In the genomic region with DNA sequence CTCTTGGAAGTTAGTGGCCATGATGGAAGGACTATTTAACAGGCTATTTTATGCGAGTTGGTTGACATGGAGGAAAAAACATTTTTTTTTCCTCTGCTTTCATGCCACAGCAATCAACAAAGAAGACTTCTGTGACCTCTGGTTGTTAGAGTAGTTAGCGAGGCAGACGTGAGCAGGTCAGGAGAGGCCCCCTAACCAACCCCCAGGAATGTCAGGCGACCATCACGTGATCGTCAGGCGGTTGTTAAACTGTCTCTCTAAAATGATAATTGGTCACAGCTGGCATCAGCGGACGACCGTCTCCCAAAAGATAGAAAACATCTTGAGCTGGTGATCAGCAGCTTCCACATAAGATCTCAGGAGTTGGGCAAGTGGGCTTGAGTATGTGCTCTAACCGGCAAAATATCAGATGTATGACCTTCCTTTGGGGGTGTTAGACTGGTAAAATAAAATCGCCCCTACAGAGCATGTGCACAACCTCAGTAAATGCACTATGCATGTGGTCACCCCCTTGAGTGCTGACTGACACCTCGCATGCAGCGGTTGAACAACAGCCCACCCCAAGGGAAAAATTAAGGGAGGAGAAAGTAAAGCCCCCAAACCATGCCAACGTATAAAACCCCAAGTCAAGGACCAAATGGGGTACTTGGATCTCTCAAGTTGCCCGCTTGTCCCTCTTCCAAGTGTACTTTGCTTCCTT, we compare ENCODE assay signal across 22 cellular contexts. TPM values are rescaled to one million over a fixed set of nuclear protein-coding genes. Genes with fewer than 3 reads are reported as not detected.
DNase-seq lines count a peak whose midpoint lies in the region; ATAC-seq and TF ChIP-seq lines count a peak whose summit lies in the region.
"Had no signal": no experiment of that assay in that cellular context is flagged by ENCODE, and none has a peak within 500 bp of the region (broad histone marks: within the 10 kb centered on the region; RNA-seq: fewer than 3 reads in every experiment).

No MANE protein-coding gene starts in this region.

- CTCF ChIA-PET in activated naive CD4-positive, alpha-beta T cell treated with anti-CD3 and anti-CD28 coated beads, Interleukin-2, amount 10 ng/mL, durations not matched to agents 7 days and 5 days (lab: Charles Lee) = no interaction called here

- H3K4me1 Mint-ChIP-seq in activated naive CD4-positive, alpha-beta T cell treated with anti-CD3 and anti-CD28 coated beads, Interleukin-2, amount 10 ng/mL, durations not matched to agents 7 days and 5 days = peaks cover 16% of the 10 kb centered on the region
- H3K4me1 Mint-ChIP-seq: activated naive CD8-positive, alpha-beta T cell treated with anti-CD3 and anti-CD28 coated beads for 36 hours; B cell had no signal

- no peak overlapping the region for H3K4me3 ChIP-seq in foreskin fibroblast (ENCODE audit: low read depth in 1 of 2, low read length in 2 of 2)
- no peak overlapping the region for H3K4me3 ChIP-seq in aorta (ENCODE audit: low read length in 2 of 2)
- H3K4me3 ChIP-seq: right atrium auricular region had no signal

- intact Hi-C loops in aorta (cut with DNase I) = no loop called here
- intact Hi-C loops in posterior cingulate gyrus (cut with DNase I) = no loop called here

- no peaks in the 10 kb centered on the region for H3K9me3 ChIP-seq in aorta (ENCODE audit: control insufficient read depth, low read length)
- H3K9me3 ChIP-seq: right atrium auricular region had no signal

- H3K27ac Mint-ChIP-seq in activated naive CD4-positive, alpha-beta T cell treated with anti-CD3 and anti-CD28 coated beads, Interleukin-2, amount 10 ng/mL, durations not matched to agents 7 days and 5 days = no peak overlapping the region
- H3K27ac Mint-ChIP-seq: activated CD8-positive, alpha-beta T cell treated with anti-CD3 and anti-CD28 coated beads for 36 hours; activated naive CD8-positive, alpha-beta T cell treated with anti-CD3 and anti-CD28 coated beads for 36 hours; B cell had no signal

- no peaks in the 10 kb centered on the region for H3K27me3 ChIP-seq in aorta (ENCODE audit: control insufficient read depth in 1 of 2, insufficient read depth in 2 of 2, low read length in 1 of 2)
- H3K27me3 ChIP-seq: brain microvascular endothelial cell, right atrium auricular region had no signal

- H3K4me3 Mint-ChIP-seq in activated naive CD4-positive, alpha-beta T cell treated with anti-CD3 and anti-CD28 coated beads, Interleukin-2, amount 10 ng/mL, durations not matched to agents 7 days and 5 days = no peak overlapping the region
- H3K4me3 Mint-ChIP-seq: activated CD8-positive, alpha-beta T cell treated with anti-CD3 and anti-CD28 coated beads for 36 hours; activated naive CD8-positive, alpha-beta T cell treated with anti-CD3 and anti-CD28 coated beads for 36 hours; B cell had no signal

- ATAC-seq in aorta (ENCODE audit: low FRiP score) = no peak
- ATAC-seq: activated CD8-positive, alpha-beta T cell treated with anti-CD3 and anti-CD28 coated beads for 36 hours; HCT116 had no signal

- no peaks in the 10 kb centered on the region for H3K36me3 Mint-ChIP-seq in activated naive CD4-positive, alpha-beta T cell treated with anti-CD3 and anti-CD28 coated beads, Interleukin-2, amount 10 ng/mL, durations not matched to agents 7 days and 5 days
- H3K36me3 Mint-ChIP-seq: activated naive CD8-positive, alpha-beta T cell treated with anti-CD3 and anti-CD28 coated beads for 36 hours had no signal

- 36 to 39% methylated on average over 16 of the region's 16 CpGs for WGBS in aorta, 2 donors

- no peaks in the 10 kb centered on the region for H3K4me1 ChIP-seq in aorta (ENCODE audit: control insufficient read depth in 1 of 2, insufficient read depth in 2 of 2, low read length in 2 of 2)
- H3K4me1 ChIP-seq: right atrium auricular region had no signal

- no peak for TF ChIP-seq CTCF in foreskin fibroblast (IDR thresholded peaks at IDR 0.05; ENCODE audit: low read depth, low read length)

- H3K27me3 Mint-ChIP-seq in activated naive CD4-positive, alpha-beta T cell treated with anti-CD3 and anti-CD28 coated beads, Interleukin-2, amount 10 ng/mL, durations not matched to agents 7 days and 5 days = peaks cover 17% of the 10 kb centered on the region

- DNase-seq in ELF-1 (ENCODE audit: low read depth, low spot score) = peak; percentile 14
- peak; percentile 44 for DNase-seq in RPMI7951 (ENCODE audit: low read depth)
- DNase-seq in foreskin fibroblast = peak; percentile 80 to 89
- peak; percentile 24 for DNase-seq in retina
- no peak for DNase-seq in aorta
- DNase-seq in NCI-H1092 (lab: John Stamatoyannopoulos, UW) = no peak
- no peak for DNase-seq in activated naive CD4-positive, alpha-beta T cell treated with anti-CD3 and anti-CD28 coated beads, Interleukin-2, amount 10 ng/mL, durations not matched to agents 7 days and 5 days
- DNase-seq in posterior cingulate gyrus = no peak
- DNase-seq: activated CD8-positive, alpha-beta T cell treated with anti-CD3 and anti-CD28 coated beads for 36 hours; activated naive CD8-positive, alpha-beta T cell treated with anti-CD3 and anti-CD28 coated beads for 36 hours; activated T-cell treated with anti-CD3 and anti-CD28 coated beads, Interleukin-2, amount 50 U/mL, for 48 hours; brain microvascular endothelial cell; erythroblast; head of caudate nucleus; NCI-H1417 treated with DMSO at 0.1 percent for 48 hours; NK-92 treated with Interleukin-12 subunit alpha and Interleukin-12 subunit beta, amount 100 ng/mL, for 24 hours; RPMI8226; stimulated activated CD4-positive, alpha-beta T cell treated with anti-CD3 and anti-CD28 coated beads, Interleukin-1b, Interleukin-23, amount 100 ng/mL, for 48 hours had no signal

- H3K9me3 Mint-ChIP-seq in activated naive CD4-positive, alpha-beta T cell treated with anti-CD3 and anti-CD28 coated beads, Interleukin-2, amount 10 ng/mL, durations not matched to agents 7 days and 5 days = no peaks in the 10 kb centered on the region
- H3K9me3 Mint-ChIP-seq: activated CD8-positive, alpha-beta T cell treated with anti-CD3 and anti-CD28 coated beads for 36 hours; activated naive CD8-positive, alpha-beta T cell treated with anti-CD3 and anti-CD28 coated beads for 36 hours had no signal

- no peak overlapping the region for H3K27ac ChIP-seq in aorta (ENCODE audit: low read depth in 1 of 2, low read length in 2 of 2)
- H3K27ac ChIP-seq: brain microvascular endothelial cell, right atrium auricular region, VCaP had no signal

- no peaks in the 10 kb centered on the region for H3K36me3 ChIP-seq in aorta (ENCODE audit: control insufficient read depth in 1 of 2, insufficient read depth in 2 of 2, low read length in 1 of 2)
- H3K36me3 ChIP-seq: brain microvascular endothelial cell, right atrium auricular region had no signal

RNA-seq across cellular contexts. Expression of gene NARS2, which starts 20.9 kb away (rescaled TPM):
- total RNA-seq in RPMI7951 (2014; rRNA removed; shearing (Covaris generic)) = 18.9 and 19.0 TPM in 2 replicates
- total RNA-seq in aorta = 10 to 100 TPM; 11.2 TPM
- 10 to 100 TPM in 1 of 2 donors, 1 to 10 TPM in 1; 4.8 to 10.2 TPM for polyA plus RNA-seq in aorta

Comparison
In these comparisons a context has a peak if more than half of its experiments do, and no peak if none do; other contexts are left out.
1. DNase-seq: peak in ELF-1 (single experiment), RPMI7951 (single experiment), foreskin fibroblast (2 of 2) and retina (single experiment); none in aorta (0 of 2), NCI-H1092 (single experiment), activated naive CD4-positive, alpha-beta T cell treated with anti-CD3 and anti-CD28 coated beads, Interleukin-2, amount 10 ng/mL, durations not matched to agents 7 days and 5 days (single experiment) and posterior cingulate gyrus (0 of 10).